Comparison of ENCODE assay signal across 27 cellular contexts in the genomic region with DNA sequence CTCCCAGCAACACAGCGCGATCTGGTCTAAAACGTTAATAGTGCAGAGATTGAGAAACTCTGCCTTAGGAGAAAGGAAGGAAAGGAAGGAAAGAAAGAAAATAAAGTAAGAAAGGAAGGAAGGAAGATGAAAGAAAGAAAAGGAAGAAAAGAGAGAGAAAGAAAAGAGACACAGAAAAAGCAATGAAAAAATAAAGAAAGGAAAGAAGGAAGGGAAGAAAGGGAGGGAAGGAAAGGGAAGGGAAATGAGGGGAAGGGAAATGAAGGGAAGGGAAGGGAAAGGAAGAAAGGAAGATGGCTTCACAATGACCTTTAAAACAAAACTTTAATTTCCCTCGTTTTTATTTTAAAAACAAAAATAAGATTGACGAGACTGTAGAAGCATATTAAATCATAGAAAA.
"Had no signal": no experiment of that assay in that cellular context is flagged by ENCODE, and none has a peak within 500 bp of the region (broad histone marks: within the 10 kb centered on the region; RNA-seq: fewer than 3 reads in every experiment).

No MANE protein-coding gene starts in this region.

- H3K4me3 ChIP-seq: stomach, suprapubic skin, testis, thoracic aorta, thyroid gland, tibial artery, tibial nerve, transverse colon, upper lobe of left lung, upper lobe of right lung, uterus, vagina had no signal

- H3K27me3 ChIP-seq: stomach, suprapubic skin, testis, thyroid gland, tibial artery, tibial nerve, transverse colon, upper lobe of left lung, upper lobe of right lung, uterus, vagina had no signal

- DNase-seq: stimulated activated CD4-positive, alpha-beta T cell treated with anti-CD3 and anti-CD28 coated beads, Interleukin-2, amount 100 ng/mL, for 48 hours; stimulated activated CD4-positive, alpha-beta T cell treated with anti-CD3 and anti-CD28 coated beads, Interleukin-4, amount 100 ng/mL, for 1 hour; stimulated activated CD4-positive, alpha-beta T cell treated with anti-CD3 and anti-CD28 coated beads, Interleukin-4, amount 100 ng/mL, for 24 hours; stimulated activated CD4-positive, alpha-beta T cell treated with anti-CD3 and anti-CD28 coated beads, Interleukin-4, amount 100 ng/mL, for 4 hours; stimulated activated CD8-positive, alpha-beta memory T cell treated with anti-CD3 and anti-CD28 coated beads, Interleukin-4, amount 100 ng/mL, for 48 hours; stimulated activated naive B cell treated with anti-CD40 and anti-IgM and Interleukin-4, amounts not matched to agents 10 μg/mL and 1 μg/mL and 100 μg/mL, for 72 hours; stimulated activated naive CD4-positive, alpha-beta T cell; stimulated activated naive CD4-positive, alpha-beta T cell treated with Interleukin-2 at 50 U/mL for 16 hours; stimulated activated naive CD8-positive, alpha-beta T cell treated with anti-CD3 and anti-CD28 coated beads, Interleukin-15, amount 100 ng/mL, for 72 hours; stimulated activated naive CD8-positive, alpha-beta T cell treated with anti-CD3 and anti-CD28 coated beads, Interleukin-15, Interleukin-2, amounts not matched to agents 100 U/mL and 50 U/mL, for 24 hours; stomach; substantia nigra; testis; thyroid gland; tibial artery; transverse colon; trophoblast cell; upper lobe of left lung; upper lobe of right lung; uterus had no signal

- H3K4me1 ChIP-seq: stomach, suprapubic skin, testis, thyroid gland, tibial artery, tibial nerve, transverse colon, upper lobe of left lung, upper lobe of right lung, uterus, vagina had no signal

- H3K36me3 ChIP-seq: suprapubic skin, thyroid gland, tibial nerve, transverse colon, upper lobe of left lung, upper lobe of right lung, uterus, vagina had no signal

- H3K27ac ChIP-seq: stomach, suprapubic skin, testis, thoracic aorta, thyroid gland, tibial artery, tibial nerve, transverse colon, upper lobe of left lung, upper lobe of right lung, uterus, vagina had no signal

- ATAC-seq: stimulated activated effector memory CD8-positive, alpha-beta T cell treated with anti-CD3 and anti-CD28 coated beads, Interleukin-12 subunit alpha, Interleukin-12 subunit beta, amount 100 ng/mL, for 72 hours; stimulated activated memory B cell treated with anti-CD40 and anti-IgM and Interleukin-4, amounts not matched to agents 10 μg/mL and 1 μg/mL and 100 μg/mL, for 72 hours; stimulated activated naive B cell treated with anti-CD40 and anti-IgM and Interleukin-4, amounts not matched to agents 10 μg/mL and 1 μg/mL and 100 μg/mL, for 72 hours; stimulated activated naive CD8-positive, alpha-beta T cell treated with anti-CD3 and anti-CD28 coated beads, Interleukin-15, amount 100 ng/mL, for 72 hours; stimulated activated naive CD8-positive, alpha-beta T cell treated with anti-CD3 and anti-CD28 coated beads, Interleukin-15, Interleukin-2, amounts not matched to agents 100 U/mL and 50 U/mL, for 24 hours; upper lobe of right lung had no signal

- H3K9me3 ChIP-seq: suprapubic skin, testis, thoracic aorta, thyroid gland, transverse colon, upper lobe of left lung, upper lobe of right lung, uterus, vagina had no signal

- FAIRE-seq: urothelium cell line had no signal
